16 cellular contexts compared by ENCODE assay signal in the genomic region with DNA sequence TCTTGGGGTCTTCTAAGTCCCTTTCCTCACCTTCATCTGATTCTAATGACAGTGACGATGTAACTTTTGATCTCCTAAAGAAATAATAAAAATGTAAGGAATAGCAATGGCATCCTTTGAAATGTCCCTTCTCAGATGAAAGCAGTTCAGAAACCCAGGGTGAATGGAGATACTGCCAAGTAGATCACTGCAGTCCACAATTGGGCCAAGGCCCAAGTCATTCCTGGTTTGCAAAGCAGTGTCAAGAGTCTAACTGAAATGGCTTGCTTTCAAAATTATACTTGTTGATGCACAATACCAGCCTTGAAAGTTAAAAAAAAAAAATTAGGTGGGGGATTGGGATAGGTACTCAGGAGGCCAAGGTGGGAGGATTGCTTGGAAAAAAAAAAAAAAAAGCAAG. TPM values are rescaled to one million over a fixed set of nuclear protein-coding genes. Genes with fewer than 3 reads are reported as not detected.
DNase-seq lines count a peak whose midpoint lies in the region; ATAC-seq and TF ChIP-seq lines count a peak whose summit lies in the region.
"Had no signal": no experiment of that assay in that cellular context is flagged by ENCODE, and none has a peak within 500 bp of the region (broad histone marks: within the 10 kb centered on the region; RNA-seq: fewer than 3 reads in every experiment).

No MANE protein-coding gene starts in this region.

- no peaks in the 10 kb centered on the region for H3K9me3 ChIP-seq in psoas muscle
- H3K9me3 ChIP-seq: BLaER1 treated with 17β-estradiol and CSF1 and Interleukin-3, amounts not matched to agents 10 nM and 100 nM; HAP-1 had no signal

- no peaks in the 10 kb centered on the region for H3K9me3 Mint-ChIP-seq in effector memory CD8-positive, alpha-beta T cell

- H3K27me3 ChIP-seq in psoas muscle (ENCODE audit: insufficient read depth in 3 of 3, low read length in 2 of 3) = no peaks in the 10 kb centered on the region
- H3K27me3 ChIP-seq: BLaER1 treated with 17β-estradiol and CSF1 and Interleukin-3, amounts not matched to agents 10 nM and 100 nM had no signal

- H3K4me3 Mint-ChIP-seq in effector memory CD8-positive, alpha-beta T cell = no peak overlapping the region

- in situ Hi-C loops in G401 (cut with HindIII; ENCODE audit: low sequenced_read_pairs) = no loop called here

- TF ChIP-seq CTCF in psoas muscle (IDR thresholded peaks at IDR 0.05) = no peak

- peak overlapping the region; percentile 2 to 72 for H3K27ac Mint-ChIP-seq in effector memory CD8-positive, alpha-beta T cell

- peaks cover 39% of the 10 kb centered on the region for H3K4me1 ChIP-seq in psoas muscle
- H3K4me1 ChIP-seq: HAP-1 had no signal

- no peak for ATAC-seq in effector memory CD8-positive, alpha-beta T cell (replicated peaks)
- no peak for ATAC-seq in psoas muscle
- ATAC-seq in GM21360 (IDR thresholded peaks at IDR 0.05; ENCODE audit: unreplicated experiment) = no peak

- peaks cover 59% of the 10 kb centered on the region for H3K36me3 Mint-ChIP-seq in effector memory CD8-positive, alpha-beta T cell (ENCODE audit: insufficient read depth)

- TF ChIP-seq POLR2A in erythroblast (IDR thresholded peaks at IDR 0.05; ENCODE audit: low read length) = no peak

- no peaks in the 10 kb centered on the region for H3K27me3 Mint-ChIP-seq in effector memory CD8-positive, alpha-beta T cell

- peak; percentile 43 for DNase-seq in DMS 273 (lab: John Stamatoyannopoulos, UW; ENCODE audit: unreplicated experiment)
- no peak for DNase-seq in DMS 273 treated with DMSO at 0.1 percent for 48 hours (lab: John Stamatoyannopoulos, UW)
- DNase-seq in G401 (ENCODE audit: low spot score) = peak; percentile 88
- no peak for DNase-seq in effector memory CD8-positive, alpha-beta T cell
- DNase-seq in psoas muscle = no peak
- DNase-seq in NCI-H2227 treated with DMSO at 0.1 percent for 48 hours (lab: John Stamatoyannopoulos, UW) = no peak
- DNase-seq in erythroblast (lab: John Stamatoyannopoulos, UW) = no peak
- DNase-seq: IMR-90, Kasumi-1, NCI-H1105 treated with DMSO at 0.1 percent for 48 hours, NCI-H187, NCI-H510A had no signal

- H3K4me3 ChIP-seq in psoas muscle = no peak overlapping the region
- H3K4me3 ChIP-seq: BLaER1 treated with 17β-estradiol and CSF1 and Interleukin-3, amounts not matched to agents 10 nM and 100 nM; HAP-1 had no signal

- H3K27ac ChIP-seq in psoas muscle = peak overlapping the region; percentile 87
- H3K27ac ChIP-seq: 22Rv1; BLaER1 treated with 17β-estradiol and CSF1 and Interleukin-3, amounts not matched to agents 10 nM and 100 nM had no signal

- H3K4me1 Mint-ChIP-seq in effector memory CD8-positive, alpha-beta T cell (ENCODE audit: low read depth in 2 of 2) = no peaks in the 10 kb centered on the region

- 36 to 67% (median 41%) methylated on average over 1 of the region's 1 CpG for WGBS in psoas muscle, 3 donors

- H3K36me3 ChIP-seq in psoas muscle (ENCODE audit: insufficient read depth in 1 of 2, low read depth in 1 of 2) = peaks cover 7 to 67% of the 10 kb centered on the region in 2 donors

- intact Hi-C loops in psoas muscle (cut with DNase I) = no loop called here

RNA-seq across cellular contexts. Expression of a gene that starts 20.4 kb away (rescaled TPM):
- 31.1 and 51.5 TPM in 2 replicates for total RNA-seq in G401 (2014; rRNA removed; shearing (Covaris generic))
- total RNA-seq in psoas muscle = 10 to 100 TPM; 47.1 to 58.6 (median 54.6) TPM
- 10 to 100 TPM; 45.7 to 46.7 (median 45.7) TPM for polyA plus RNA-seq in psoas muscle

RNA-seq across cellular contexts. Expression of a gene that starts 50.6 kb away (rescaled TPM):
- 114 and 138 TPM in 2 replicates for total RNA-seq in G401 (2014; rRNA removed; shearing (Covaris generic))
- 100 to 1,000 TPM; 247 to 422 (median 337) TPM for total RNA-seq in psoas muscle
- 100 to 1,000 TPM; 411 to 533 (median 483) TPM for polyA plus RNA-seq in psoas muscle

RNA-seq across cellular contexts. Expression of a gene that starts 50.9 kb away (rescaled TPM):
- 28.7 and 30.0 TPM in 2 replicates for total RNA-seq in G401 (2014; rRNA removed; shearing (Covaris generic))
- total RNA-seq in psoas muscle = 10 to 100 TPM; 12.1 to 32.0 (median 21.8) TPM
- polyA plus RNA-seq in psoas muscle = 10 to 100 TPM; 27.6 to 46.1 (median 38.0) TPM

Comparison
In these comparisons a context has a peak if more than half of its experiments do, and no peak if none do; other contexts are left out.
1. DNase-seq: peak in DMS 273 (single experiment) and G401 (single experiment); none in DMS 273 treated with DMSO at 0.1 percent for 48 hours (single experiment), effector memory CD8-positive, alpha-beta T cell (0 of 3), psoas muscle (0 of 2), NCI-H2227 treated with DMSO at 0.1 percent for 48 hours (single experiment) and erythroblast (0 of 2).